Comparison of ENCODE assay signal across 1 cellular context in the genomic region with DNA sequence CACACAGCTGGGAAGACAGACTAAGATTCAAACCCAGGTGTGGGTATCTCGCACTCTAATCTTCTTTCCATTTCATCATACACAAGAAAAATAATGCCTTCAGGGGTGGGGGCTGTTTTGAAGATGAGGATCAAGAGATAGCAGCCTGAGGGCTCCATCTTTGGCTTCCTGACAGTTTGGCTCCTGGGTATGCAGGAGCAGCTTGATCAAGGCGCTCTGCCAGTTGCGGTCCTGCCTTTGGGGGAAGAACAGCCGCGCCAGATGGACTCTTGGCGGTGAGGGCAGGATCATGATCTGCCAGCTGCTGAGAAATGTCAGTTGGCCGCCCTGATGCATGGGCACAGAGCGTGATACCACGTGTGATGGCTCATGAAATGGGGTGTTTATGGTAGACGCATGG.
A peak's percentile ranks its signal among the peaks of the same experiment; 100 is the strongest.
TF ChIP-seq lines count a peak whose summit lies in the region.

No MANE protein-coding gene starts in this region.

TF ChIP-seq in HepG2, 621 proteins besides CTCF, POLR2A, EP300 and RAD21:
- TF ChIP-seq ZNF597 (CRISPR knock-in tag; IDR thresholded peaks at IDR 0.05) (no peak), ZNF329 (CRISPR knock-in tag; IDR thresholded peaks at IDR 0.05; ENCODE audit: low read depth) (peak; percentile 97)
